Comparison of ENCODE assay signal across 22 cellular contexts in the genomic region with DNA sequence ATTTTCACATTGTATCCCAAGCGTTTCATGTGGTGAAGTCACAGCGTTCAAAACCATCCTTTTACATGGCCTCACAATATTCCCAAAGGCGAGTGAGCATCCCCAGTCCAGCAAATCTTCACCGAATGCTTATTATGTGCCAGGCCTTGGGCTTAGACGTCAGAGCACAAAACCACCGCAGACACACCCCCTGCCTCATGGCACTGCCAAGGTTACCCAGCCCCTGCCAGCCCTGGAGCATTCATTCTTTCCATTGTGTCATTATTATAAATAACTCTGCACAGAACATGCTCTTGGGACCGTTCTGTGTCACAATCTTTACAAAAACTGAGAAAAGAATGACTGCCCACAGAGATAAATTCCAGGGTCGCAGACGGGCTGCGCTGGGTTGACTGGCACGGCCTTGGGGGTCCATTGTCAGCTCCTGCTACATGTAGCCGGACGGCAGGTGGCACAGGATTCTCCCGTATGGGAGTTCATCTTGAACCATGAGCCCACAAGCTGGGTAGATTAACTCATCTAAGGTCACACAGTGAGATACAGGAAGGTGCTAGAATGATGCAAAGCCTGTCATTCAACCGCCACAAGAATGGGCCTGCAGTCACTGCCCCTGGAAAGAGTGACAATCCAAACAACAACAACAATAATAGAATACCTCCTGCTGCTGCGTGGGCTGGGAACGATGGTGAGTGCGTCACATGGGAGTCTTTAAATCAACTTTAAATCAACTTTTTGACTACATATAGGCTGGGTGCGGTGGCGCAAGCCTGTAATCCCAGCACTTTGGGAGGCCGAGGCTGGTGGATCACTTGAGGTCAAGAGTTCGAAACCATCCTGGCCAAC. TPM values are rescaled to one million over a fixed set of nuclear protein-coding genes. Genes with fewer than 3 reads are reported as not detected.
A peak's percentile ranks its signal among the peaks of the same experiment; 100 is the strongest.
DNase-seq lines count a peak whose midpoint lies in the region; ATAC-seq and TF ChIP-seq lines count a peak whose summit lies in the region.
"Had no signal": no experiment of that assay in that cellular context is flagged by ENCODE, and none has a peak within 500 bp of the region (broad histone marks: within the 10 kb centered on the region; RNA-seq: fewer than 3 reads in every experiment).

No MANE protein-coding gene starts in this region.

- DNase-seq in RWPE1 (ENCODE audit: low spot score): no peak
- peak; percentile 47 for DNase-seq in chondrocyte (ENCODE audit: low spot score)
- peak; percentile 60 for DNase-seq in left ventricle myocardium superior
- no peak for DNase-seq in gastrocnemius medialis
- no peak for DNase-seq in activated CD4-positive, alpha-beta T cell treated with anti-CD3 and anti-CD28 coated beads for 36 hours
- DNase-seq: BE2C; EL; HCEC 1CT; KBM-7; MM.1S; NCI-H1048; NCI-H1436 treated with DMSO at 0.1 percent for 48 hours; NCI-H2029; NCI-H2227 treated with DMSO at 0.1 percent for 48 hours; NCI-H510A treated with DMSO at 0.1 percent for 48 hours; NCI-H748 treated with DMSO at 0.1 percent for 48 hours; NK-92 treated with Interleukin-12 subunit alpha and Interleukin-12 subunit beta, amount 100 ng/mL, for 24 hours; SJCRH30 had no signal

- CTCF ChIA-PET in RWPE1 (lab: Yijun Ruan, JAX): interaction anchor here (1.0 kb wide), 1 partner anchor 100 kb away, joined by 3 read pairs; no protein-coding TSS in a partner anchor
- CTCF ChIA-PET in activated CD4-positive, alpha-beta T cell treated with anti-CD3 and anti-CD28 coated beads for 36 hours (lab: Charles Lee): no interaction called here

- H3K4me3 Mint-ChIP-seq in chondrocyte (ENCODE audit: unreplicated experiment): no peak overlapping the region
- no peak overlapping the region for H3K4me3 Mint-ChIP-seq in activated CD4-positive, alpha-beta T cell treated with anti-CD3 and anti-CD28 coated beads for 36 hours
- H3K4me3 Mint-ChIP-seq: GM23338 had no signal

- H3K36me3 ChIP-seq in gastrocnemius medialis: peaks cover 0 to 77% of the 10 kb centered on the region in 2 donors
- H3K36me3 ChIP-seq: BE2C, SJCRH30 had no signal

- POLR2A ChIA-PET in RWPE1 (lab: Yijun Ruan, JAX; ENCODE audit: low non-redundant PET): no interaction called here
- POLR2A ChIA-PET in activated CD4-positive, alpha-beta T cell treated with anti-CD3 and anti-CD28 coated beads for 36 hours (lab: Charles Lee): no interaction called here

- H3K27me3 Mint-ChIP-seq in chondrocyte (ENCODE audit: low read depth): no peaks in the 10 kb centered on the region
- peaks cover 3% of the 10 kb centered on the region for H3K27me3 Mint-ChIP-seq in activated CD4-positive, alpha-beta T cell treated with anti-CD3 and anti-CD28 coated beads for 36 hours

- H3K27ac ChIP-seq in RWPE1 (peak overlapping the region; percentile 2; the same call in 1 of the 2 replicates), gastrocnemius medialis (peak overlapping the region; percentile 9 to 45 (median 31))
- H3K27ac ChIP-seq: SJCRH30 had no signal

- H3K27me3 ChIP-seq in gastrocnemius medialis: no peaks in the 10 kb centered on the region
- H3K27me3 ChIP-seq: BE2C, SJCRH30 had no signal

- in situ Hi-C loops in gastrocnemius medialis (cut with MboI; ENCODE audit: low sequenced_read_pairs in 4 of 4): loop anchor here (10.0 to 25.0 kb wide), 6 partner anchors 99 to 524 kb away; partner anchors contain the start of genes ADAD2 (in 1 of the 4), HSBP1 (in 1 of the 4) and TAF1C (in 1 of the 4)

- H3K4me1 ChIP-seq in gastrocnemius medialis: peaks cover 11 to 13% of the 10 kb centered on the region in 2 donors
- H3K4me1 ChIP-seq: SJCRH30 had no signal

- no peaks in the 10 kb centered on the region for H3K9me3 ChIP-seq in gastrocnemius medialis
- H3K9me3 ChIP-seq: BE2C, SJCRH30 had no signal

- intact Hi-C loops in left ventricle myocardium superior (cut with micrococcal nuclease) (no loop called here), gastrocnemius medialis (cut with DNase I; ENCODE audit: low total_unique reads) (no loop called here)
- intact Hi-C loops in activated CD4-positive, alpha-beta T cell treated with anti-CD3 and anti-CD28 coated beads for 36 hours (cut with DNase I, micrococcal nuclease): no loop called here

- TF ChIP-seq CTCF in RWPE1 (conservative IDR thresholded peaks at IDR 0.05; ENCODE audit: low read depth) (no peak), chondrocyte (IDR thresholded peaks at IDR 0.05) (no peak), gastrocnemius medialis (IDR thresholded peaks at IDR 0.05 in 4 of 5, conservative IDR thresholded peaks at IDR 0.05 in 1 of 5) (no peak)

- no peak for TF ChIP-seq POLR2A in gastrocnemius medialis (IDR thresholded peaks at IDR 0.05)

- peaks cover 3% of the 10 kb centered on the region for H3K4me1 Mint-ChIP-seq in chondrocyte (ENCODE audit: low read depth)
- no peaks in the 10 kb centered on the region for H3K4me1 Mint-ChIP-seq in activated CD4-positive, alpha-beta T cell treated with anti-CD3 and anti-CD28 coated beads for 36 hours

- H3K36me3 Mint-ChIP-seq in chondrocyte (ENCODE audit: low read depth): peaks cover 6% of the 10 kb centered on the region
- H3K36me3 Mint-ChIP-seq in activated CD4-positive, alpha-beta T cell treated with anti-CD3 and anti-CD28 coated beads for 36 hours (ENCODE audit: low read depth): no peaks in the 10 kb centered on the region

- H3K4me3 ChIP-seq in gastrocnemius medialis: no peak overlapping the region
- H3K4me3 ChIP-seq: GM23338, SJCRH30 had no signal

- H3K9me3 Mint-ChIP-seq in chondrocyte (ENCODE audit: low read depth): no peaks in the 10 kb centered on the region
- no peaks in the 10 kb centered on the region for H3K9me3 Mint-ChIP-seq in activated CD4-positive, alpha-beta T cell treated with anti-CD3 and anti-CD28 coated beads for 36 hours (ENCODE audit: low read depth)

- ATAC-seq in left ventricle myocardium superior (peak; percentile 77), gastrocnemius medialis (peak; percentile 16 to 21), HG03039 (IDR thresholded peaks at IDR 0.05; ENCODE audit: unreplicated experiment) (no peak), HG03571 (IDR thresholded peaks at IDR 0.05; ENCODE audit: unreplicated experiment) (no peak), GM21367 (IDR thresholded peaks at IDR 0.05; ENCODE audit: unreplicated experiment) (no peak)
- ATAC-seq in activated CD4-positive, alpha-beta T cell treated with anti-CD3 and anti-CD28 coated beads for 36 hours: no peak
- ATAC-seq: GM23338 had no signal

- no peak overlapping the region for H3K27ac Mint-ChIP-seq in chondrocyte (ENCODE audit: unreplicated experiment)
- H3K27ac Mint-ChIP-seq in activated CD4-positive, alpha-beta T cell treated with anti-CD3 and anti-CD28 coated beads for 36 hours: no peak overlapping the region
- H3K27ac Mint-ChIP-seq: GM23338 had no signal

RNA-seq across cellular contexts. Expression of gene NECAB2, which starts 4.5 kb away (rescaled TPM):
- total RNA-seq in chondrocyte (0.40 to 0.72 TPM (median 0.58 TPM) in 3 replicates), left ventricle myocardium superior (0.84 TPM), gastrocnemius medialis (not detected)
- total RNA-seq in activated CD4-positive, alpha-beta T cell treated with anti-CD3 and anti-CD28 coated beads for 36 hours: not detected

RNA-seq across cellular contexts. Expression of gene OSGIN1, which starts 10.5 kb away (rescaled TPM):
- total RNA-seq in chondrocyte (1.3 to 2.8 TPM (median 2.5 TPM) in 3 replicates), left ventricle myocardium superior (4.7 TPM), gastrocnemius medialis (10 to 100 TPM in 3 of 4 donors, 1 to 10 TPM in 1; 9.6 to 24.9 (median 13.2) TPM)
- total RNA-seq in activated CD4-positive, alpha-beta T cell treated with anti-CD3 and anti-CD28 coated beads for 36 hours: 1 to 10 TPM in 1 of 2 experiments, under 1 TPM in 1; 0.75 to 1.0 TPM

Comparison
In these comparisons a context has a peak if more than half of its experiments do, and no peak if none do; other contexts are left out.
1. DNase-seq: peak in chondrocyte (single experiment) and left ventricle myocardium superior (single experiment); none in RWPE1 (single experiment), gastrocnemius medialis (0 of 2) and activated CD4-positive, alpha-beta T cell treated with anti-CD3 and anti-CD28 coated beads for 36 hours (single experiment).
2. ATAC-seq: peak in left ventricle myocardium superior (single experiment) and gastrocnemius medialis (2 of 2); none in HG03039 (single experiment), HG03571 (single experiment), activated CD4-positive, alpha-beta T cell treated with anti-CD3 and anti-CD28 coated beads for 36 hours (single experiment) and GM21367 (single experiment).